In the genomic region with DNA sequence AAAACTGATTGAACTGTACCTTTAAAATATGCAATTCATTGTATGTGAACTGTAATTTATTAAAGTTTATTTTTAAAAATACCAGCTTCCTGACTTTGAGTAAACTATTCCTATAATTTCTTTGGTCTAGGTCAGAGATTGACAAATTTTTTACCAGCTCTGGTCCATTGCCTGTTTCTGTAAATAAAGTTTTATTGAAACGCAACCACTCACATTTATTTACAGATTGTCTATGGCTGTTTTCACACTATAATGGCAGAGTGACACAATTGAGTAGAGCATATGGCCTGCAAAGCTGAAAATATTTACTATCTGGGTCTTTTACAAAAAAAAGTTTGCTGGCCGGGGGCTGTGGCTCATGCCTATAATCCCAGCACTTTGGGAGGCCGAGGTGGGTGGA, we compare ENCODE assay signal across 28 cellular contexts.
"Had no signal": no experiment of that assay in that cellular context is flagged by ENCODE, and none has a peak within 500 bp of the region (broad histone marks: within the 10 kb centered on the region; RNA-seq: fewer than 3 reads in every experiment).

No MANE protein-coding gene starts in this region.

- H3K27ac ChIP-seq: colonic mucosa, coronary artery, dorsolateral prefrontal cortex, epithelial cell of prostate, esophagus muscularis mucosa, esophagus squamous epithelium, foreskin keratinocyte, gastrocnemius medialis, gastroesophageal sphincter, heart left ventricle, heart right ventricle had no signal

- H3K27me3 ChIP-seq: colonic mucosa, dorsolateral prefrontal cortex, esophagus muscularis mucosa, esophagus squamous epithelium, gastrocnemius medialis, gastroesophageal sphincter, heart left ventricle, heart right ventricle had no signal

- H3K36me3 ChIP-seq: colonic mucosa, esophagus muscularis mucosa, esophagus squamous epithelium, gastrocnemius medialis, gastroesophageal sphincter, heart left ventricle, heart right ventricle had no signal

- H3K9me3 ChIP-seq: colonic mucosa, gastrocnemius medialis had no signal

- H3K4me3 ChIP-seq: colonic mucosa, coronary artery, dorsolateral prefrontal cortex, esophagus muscularis mucosa, esophagus squamous epithelium, gastrocnemius medialis, gastroesophageal sphincter, heart left ventricle, heart right ventricle had no signal

- ATAC-seq: effector memory CD8-positive, alpha-beta T cell; esophagus mucosa; foreskin keratinocyte; gastrocnemius medialis; gastroesophageal sphincter; heart left ventricle; heart right ventricle had no signal

- FAIRE-seq: colon, endometrium, endothelial cell of umbilical vein, frontal cortex had no signal

- DNase-seq: colonic mucosa; cortex of kidney; dermis blood vessel endothelial cell; dorsolateral prefrontal cortex; effector CD4-positive, alpha-beta T cell; effector CD8-positive, alpha-beta T cell; effector memory CD4-positive, alpha-beta T cell; effector memory CD8-positive, alpha-beta T cell; endodermal cell; erythroblast; esophagus squamous epithelium; foreskin fibroblast; foreskin keratinocyte; foreskin melanocyte; gastrocnemius medialis; glutamatergic neuron; head of caudate nucleus; heart left ventricle; heart right ventricle had no signal

- H3K4me1 ChIP-seq: colonic mucosa, foreskin keratinocyte had no signal
